In genomic region chr2:234628953-234629352, GRCh38 we compare ENCODE assay signal across 26 cellular contexts.
DNase-seq lines count a peak whose midpoint lies in the region; ATAC-seq, FAIRE-seq and TF ChIP-seq lines count a peak whose summit lies in the region.
"Had no signal": no experiment of that assay in that cellular context is flagged by ENCODE, and none has a peak within 500 bp of the region (broad histone marks: within the 10 kb centered on the region; RNA-seq: fewer than 3 reads in every experiment).

No MANE protein-coding gene starts in this region.

- no peak for FAIRE-seq in astrocyte (lab: Jason Lieb, UNC)
- FAIRE-seq: D721Med, GM18507, HTR-8/SVneo, RCC 7860 had no signal

- no peaks in the 10 kb centered on the region for H3K36me3 Mint-ChIP-seq in astrocyte (ENCODE audit: low read depth, unreplicated experiment)
- H3K36me3 Mint-ChIP-seq in neural progenitor cell: no peaks in the 10 kb centered on the region
- peaks cover 3% of the 10 kb centered on the region for H3K36me3 Mint-ChIP-seq in T-helper 17 cell (ENCODE audit: low read depth)

- H3K4me3 ChIP-seq in HEK293 (ENCODE audit: low read depth, low read length): no peak overlapping the region
- no peak overlapping the region for H3K4me3 ChIP-seq in astrocyte (ENCODE audit: insufficient read depth, low read depth, low read length)
- H3K4me3 ChIP-seq in mesenchymal stem cell (ENCODE audit: insufficient read depth in 1 of 2, low read depth in 1 of 2, low read length in 2 of 2): no peak overlapping the region
- H3K4me3 ChIP-seq in neural progenitor cell: no peak overlapping the region
- H3K4me3 ChIP-seq: SK-N-MC had no signal

- H3K9ac ChIP-seq in astrocyte (ENCODE audit: low read length): no peak overlapping the region
- H3K9ac ChIP-seq in mesenchymal stem cell (ENCODE audit: low read length): no peak overlapping the region
- H3K9ac ChIP-seq in neural progenitor cell: no peak overlapping the region
- H3K9ac ChIP-seq: KMS-11 had no signal

- WGBS in mesenchymal stem cell: 76% methylated on average over 5 of the region's 5 CpGs

- H3K9me3 ChIP-seq in HEK293 (ENCODE audit: control insufficient read depth, insufficient read depth, low read depth, low read length) (no peaks in the 10 kb centered on the region), astrocyte (ENCODE audit: insufficient read depth, low read depth, low read length) (no peaks in the 10 kb centered on the region), mesenchymal stem cell (ENCODE audit: control insufficient read depth, low read length) (no peaks in the 10 kb centered on the region), neural progenitor cell (ENCODE audit: low read depth) (no peaks in the 10 kb centered on the region), T-helper 17 cell (ENCODE audit: control insufficient read depth, low read length, poor library complexity, severe bottlenecking) (no peaks in the 10 kb centered on the region)
- H3K9me3 ChIP-seq: BE2C had no signal

- TF ChIP-seq CTCF in HEK293 (tag by site-specific recombination; IDR thresholded peaks at IDR 0.05) (no peak), astrocyte (IDR thresholded peaks at IDR 0.05; ENCODE audit: insufficient read depth, low read depth, low read length) (no peak), neural progenitor cell (IDR thresholded peaks at IDR 0.05) (no peak)

- DNase-seq in EH (ENCODE audit: low read depth) (peak; percentile 24), astrocyte (ENCODE audit: low read depth) (no peak), mesenchymal stem cell (peak; percentile 38), neural progenitor cell (ENCODE audit: low spot score) (no peak), AML-193 (lab: John Stamatoyannopoulos, UW) (no peak), COLO668 (lab: John Stamatoyannopoulos, UW; ENCODE audit: unreplicated experiment) (no peak), T-helper 17 cell (no peak)
- DNase-seq: BE2C, GOT3, HCEC 1CT, NCI-H1048, NCI-H1417 treated with DMSO at 0.1 percent for 48 hours, NCI-H1694 treated with DMSO at 0.1 percent for 48 hours, NCI-H2081, NCI-H2171, NCI-H226, NCI-H510A, NCI-H69, SIG-M5 had no signal

- no peak overlapping the region for H3K14ac ChIP-seq in mesenchymal stem cell (ENCODE audit: low read length in 2 of 2)

- H3K36me3 ChIP-seq in HEK293 (ENCODE audit: control insufficient read depth in 2 of 2, insufficient read depth in 1 of 2, low read length in 2 of 2) (no peaks in the 10 kb centered on the region), astrocyte (ENCODE audit: insufficient read depth, low read length) (no peaks in the 10 kb centered on the region), mesenchymal stem cell (ENCODE audit: control insufficient read depth in 1 of 2, insufficient read depth in 2 of 2, low read depth in 1 of 2, low read length in 2 of 2) (no peaks in the 10 kb centered on the region), neural progenitor cell (no peaks in the 10 kb centered on the region)
- H3K36me3 ChIP-seq: BE2C had no signal

- H3K4me3 Mint-ChIP-seq in astrocyte (ENCODE audit: unreplicated experiment): no peak overlapping the region
- no peak overlapping the region for H3K4me3 Mint-ChIP-seq in neural progenitor cell
- H3K4me3 Mint-ChIP-seq in T-helper 17 cell: no peak overlapping the region

- H4K91ac ChIP-seq in mesenchymal stem cell (ENCODE audit: low read length): no peak overlapping the region

- ATAC-seq in T-helper 17 cell: no peak

- H3K27me3 Mint-ChIP-seq in astrocyte (ENCODE audit: low read depth, unreplicated experiment) (peaks cover 4% of the 10 kb centered on the region), neural progenitor cell (ENCODE audit: insufficient read depth, low read depth) (peaks cover 7% of the 10 kb centered on the region), T-helper 17 cell (peaks cover 50% of the 10 kb centered on the region)

- no peak overlapping the region for H2AK5ac ChIP-seq in mesenchymal stem cell (ENCODE audit: low read length, severe bottlenecking)

- peak overlapping the region in 1 of 2 experiments; percentile 30 for H2BK12ac ChIP-seq in mesenchymal stem cell (ENCODE audit: low read length in 2 of 2)

- H3K27me3 ChIP-seq in astrocyte (ENCODE audit: insufficient read depth, low read length) (no peaks in the 10 kb centered on the region), mesenchymal stem cell (ENCODE audit: control insufficient read depth in 1 of 2, insufficient read depth in 1 of 2, low read length in 2 of 2) (peaks cover 0 to 19% of the 10 kb centered on the region in 2 experiments), neural progenitor cell (no peaks in the 10 kb centered on the region)
- H3K27me3 ChIP-seq: BE2C had no signal

- peaks cover 28% of the 10 kb centered on the region for H3K4me1 Mint-ChIP-seq in astrocyte (ENCODE audit: low read depth, unreplicated experiment)
- peaks cover 38% of the 10 kb centered on the region for H3K4me1 Mint-ChIP-seq in neural progenitor cell
- H3K4me1 Mint-ChIP-seq in T-helper 17 cell: no peaks in the 10 kb centered on the region

- peaks cover 36% of the 10 kb centered on the region for H3F3A ChIP-seq in neural progenitor cell (ENCODE audit: low read depth)

- H2BK15ac ChIP-seq in mesenchymal stem cell (ENCODE audit: low read depth, poor library complexity, severe bottlenecking): no peak overlapping the region

- H4K20me1 ChIP-seq in astrocyte (ENCODE audit: insufficient read depth, low read length): no peaks in the 10 kb centered on the region
- H4K20me1 ChIP-seq in neural progenitor cell (ENCODE audit: low read depth): no peaks in the 10 kb centered on the region

- no peak overlapping the region for H2AFZ ChIP-seq in astrocyte (ENCODE audit: low read depth, low read length)
- no peak overlapping the region for H2AFZ ChIP-seq in mesenchymal stem cell (ENCODE audit: low read depth, low read length)
- no peak overlapping the region for H2AFZ ChIP-seq in neural progenitor cell (replicated peaks)

- POLR2A ChIA-PET in HEK293 (lab: Yijun Ruan, JAX): no interaction called here

- no peaks in the 10 kb centered on the region for H3K79me1 ChIP-seq in mesenchymal stem cell (replicated peaks; ENCODE audit: low read length, poor library complexity, severe bottlenecking)

- CTCF ChIA-PET in HEK293 (lab: Yijun Ruan, JAX): interaction anchor here (0.6 kb wide), 1 partner anchor 1639 kb away, joined by 3 read pairs; no protein-coding TSS in a partner anchor

- H3K9me3 Mint-ChIP-seq in astrocyte (ENCODE audit: unreplicated experiment) (no peaks in the 10 kb centered on the region), neural progenitor cell (peaks cover 3% of the 10 kb centered on the region)

- no peak overlapping the region for H3K4ac ChIP-seq in mesenchymal stem cell (ENCODE audit: low read depth in 1 of 2, low read length in 2 of 2)

- H3K27ac Mint-ChIP-seq in astrocyte (ENCODE audit: unreplicated experiment) (peak overlapping the region; percentile 50), neural progenitor cell (no peak overlapping the region), T-helper 17 cell (no peak overlapping the region)

- H3K79me2 ChIP-seq in astrocyte (ENCODE audit: insufficient read depth, low read length) (no peaks in the 10 kb centered on the region), neural progenitor cell (ENCODE audit: low read depth) (no peaks in the 10 kb centered on the region)

- no peak overlapping the region for H3K23ac ChIP-seq in mesenchymal stem cell (ENCODE audit: low read length in 2 of 2)

- no peak overlapping the region for H4K8ac ChIP-seq in mesenchymal stem cell (ENCODE audit: low read length)

- no peak overlapping the region for H2BK120ac ChIP-seq in mesenchymal stem cell (ENCODE audit: low read depth, low read length)

- H2BK5ac ChIP-seq in mesenchymal stem cell (ENCODE audit: low read depth, low read length, poor library complexity, severe bottlenecking): no peak overlapping the region

- H3K18ac ChIP-seq in mesenchymal stem cell (ENCODE audit: low read depth in 1 of 2, low read length in 2 of 2): no peak overlapping the region

- H3K27ac ChIP-seq in HEK293 (ENCODE audit: extremely low read depth, low read depth, low read length) (no peak overlapping the region), astrocyte (ENCODE audit: low read depth, low read length) (no peak overlapping the region), mesenchymal stem cell (ENCODE audit: low read length, poor library complexity, severe bottlenecking) (no peak overlapping the region), neural progenitor cell (no peak overlapping the region)
- H3K27ac ChIP-seq: KMS-11, SK-N-MC had no signal

- H3K4me2 ChIP-seq in astrocyte (ENCODE audit: low read length) (no peak overlapping the region), mesenchymal stem cell (ENCODE audit: low read length, poor library complexity, severe bottlenecking) (no peak overlapping the region), neural progenitor cell (no peak overlapping the region)
- H3K4me2 ChIP-seq: KMS-11 had no signal

- no peaks in the 10 kb centered on the region; the same call in 1 of the 2 replicates for H3K4me1 ChIP-seq in HEK293 (ENCODE audit: control insufficient read depth, insufficient read depth, low read length)
- H3K4me1 ChIP-seq in astrocyte (ENCODE audit: insufficient read depth, low read length): peaks cover 24% of the 10 kb centered on the region
- peaks cover 13% of the 10 kb centered on the region for H3K4me1 ChIP-seq in mesenchymal stem cell (ENCODE audit: control insufficient read depth, insufficient read depth, low read depth, low read length)
- H3K4me1 ChIP-seq in neural progenitor cell: peaks cover 35% of the 10 kb centered on the region
- H3K4me1 ChIP-seq: BE2C had no signal

TF ChIP-seq in HEK293, 187 proteins besides CTCF, POLR2A, EP300 and RAD21 (continues in another document):
- no peak for TF ChIP-seq ZBTB21 (tag by site-specific recombination; IDR thresholded peaks at IDR 0.05)

Comparison
In these comparisons a context has a peak if more than half of its experiments do, and no peak if none do; other contexts are left out.
1. DNase-seq: peak in EH (single experiment) and mesenchymal stem cell (single experiment); none in astrocyte (single experiment), neural progenitor cell (single experiment), AML-193 (0 of 2), COLO668 (single experiment) and T-helper 17 cell (0 of 3).